ENCODE assay signal across 19 cellular contexts in genomic region chr6:169536446-169537170, GRCh38.
DNase-seq lines count a peak whose midpoint lies in the region; FAIRE-seq and TF ChIP-seq lines count a peak whose summit lies in the region.
"Had no signal": no experiment of that assay in that cellular context is flagged by ENCODE, and none has a peak within 500 bp of the region (broad histone marks: within the 10 kb centered on the region; RNA-seq: fewer than 3 reads in every experiment).

No MANE protein-coding gene starts in this region.

- no peaks in the 10 kb centered on the region for H3K27me3 ChIP-seq in adipocyte (replicated peaks; ENCODE audit: control insufficient read depth, insufficient read depth, low read length)
- no peaks in the 10 kb centered on the region for H3K27me3 ChIP-seq in prostate gland (replicated peaks; ENCODE audit: insufficient read depth)
- H3K27me3 ChIP-seq in H7 (ENCODE audit: control insufficient read depth, insufficient read depth, low read length): no peaks in the 10 kb centered on the region
- H3K27me3 ChIP-seq: adrenal gland, sigmoid colon, suprapubic skin had no signal

- no peak for TF ChIP-seq POLR2A in prostate gland (IDR thresholded peaks at IDR 0.05)

- no peaks in the 10 kb centered on the region for H3K36me3 ChIP-seq in adipocyte (ENCODE audit: control insufficient read depth, insufficient read depth, low read length, severe bottlenecking)
- H3K36me3 ChIP-seq in prostate gland: no peaks in the 10 kb centered on the region
- no peaks in the 10 kb centered on the region for H3K36me3 ChIP-seq in H7 (replicated peaks; ENCODE audit: control insufficient read depth, insufficient read depth, low read length)
- H3K36me3 ChIP-seq: adrenal gland, sigmoid colon, suprapubic skin had no signal

- DNase-seq in AG08395 (ENCODE audit: low spot score): peak; percentile 49
- DNase-seq in HT1080 (ENCODE audit: low read depth): peak; percentile 77
- DNase-seq in adipocyte (ENCODE audit: low read depth): peak; percentile 57
- DNase-seq in fibroblast of the aortic adventitia (ENCODE audit: low read depth): peak; percentile 56
- DNase-seq in frontal cortex (ENCODE audit: low spot score in 2 of 2): no peak
- DNase-seq in NCI-H345 treated with DMSO at 0.1 percent for 48 hours (lab: John Stamatoyannopoulos, UW; ENCODE audit: unreplicated experiment): no peak
- DNase-seq in prostate gland (ENCODE audit: low spot score): no peak
- DNase-seq in H7: no peak
- DNase-seq: activated B cell treated with CpG ODN at 0.5 μM for 24 hours; activated CD8-positive, alpha-beta T cell treated with anti-CD3 and anti-CD28 coated beads, Interleukin-2, amount 10 ng/mL, durations not matched to agents 7 days and 5 days; adrenal gland; dermis blood vessel endothelial cell; H9; left cardiac atrium; SHP77 treated with DMSO at 0.1 percent for 48 hours; sigmoid colon; stimulated activated CD4-positive, alpha-beta T cell treated with anti-CD3 and anti-CD28 coated beads, Interleukin-2, amount 100 ng/mL, for 48 hours; T-helper 17 cell had no signal

- WGBS in prostate gland: 70% methylated on average over 5 of the region's 5 CpGs

- no peak overlapping the region for H3K27ac ChIP-seq in prostate gland
- H3K27ac ChIP-seq: adrenal gland, sigmoid colon, suprapubic skin had no signal

- H3K4me3 ChIP-seq in adipocyte (ENCODE audit: low read length) (no peak overlapping the region), fibroblast of the aortic adventitia (ENCODE audit: low read depth, low read length) (no peak overlapping the region), prostate gland (no peak overlapping the region), H7 (ENCODE audit: insufficient read depth, low read depth, low read length) (no peak overlapping the region)
- H3K4me3 ChIP-seq: adrenal gland, sigmoid colon, suprapubic skin had no signal

- no peak for TF ChIP-seq CTCF in fibroblast of the aortic adventitia (IDR thresholded peaks at IDR 0.05; ENCODE audit: insufficient read depth, low read length)
- no peak for TF ChIP-seq CTCF in prostate gland (IDR thresholded peaks at IDR 0.05)

- H3K9ac ChIP-seq in adipocyte (ENCODE audit: low read length): no peak overlapping the region

- H3K9me3 ChIP-seq in adipocyte (ENCODE audit: control insufficient read depth, low read length) (peaks cover 25% of the 10 kb centered on the region), prostate gland (no peaks in the 10 kb centered on the region)

- intact Hi-C loops in prostate gland (cut with DNase I): no loop called here

- H3K4me1 ChIP-seq in adipocyte (ENCODE audit: control insufficient read depth, insufficient read depth, low read length) (peaks cover 7% of the 10 kb centered on the region), prostate gland (replicated peaks) (no peaks in the 10 kb centered on the region)
- H3K4me1 ChIP-seq: adrenal gland, suprapubic skin had no signal

- FAIRE-seq in frontal cortex (lab: Jason Lieb, UNC): no peak

Comparison
In these comparisons a context has a peak if more than half of its experiments do, and no peak if none do; other contexts are left out.
1. DNase-seq: peak in AG08395 (single experiment), HT1080 (single experiment), adipocyte (single experiment) and fibroblast of the aortic adventitia (single experiment); none in frontal cortex (0 of 2), NCI-H345 treated with DMSO at 0.1 percent for 48 hours (single experiment), prostate gland (single experiment) and H7 (single experiment).